18 cellular contexts compared by ENCODE assay signal in the genomic region with DNA sequence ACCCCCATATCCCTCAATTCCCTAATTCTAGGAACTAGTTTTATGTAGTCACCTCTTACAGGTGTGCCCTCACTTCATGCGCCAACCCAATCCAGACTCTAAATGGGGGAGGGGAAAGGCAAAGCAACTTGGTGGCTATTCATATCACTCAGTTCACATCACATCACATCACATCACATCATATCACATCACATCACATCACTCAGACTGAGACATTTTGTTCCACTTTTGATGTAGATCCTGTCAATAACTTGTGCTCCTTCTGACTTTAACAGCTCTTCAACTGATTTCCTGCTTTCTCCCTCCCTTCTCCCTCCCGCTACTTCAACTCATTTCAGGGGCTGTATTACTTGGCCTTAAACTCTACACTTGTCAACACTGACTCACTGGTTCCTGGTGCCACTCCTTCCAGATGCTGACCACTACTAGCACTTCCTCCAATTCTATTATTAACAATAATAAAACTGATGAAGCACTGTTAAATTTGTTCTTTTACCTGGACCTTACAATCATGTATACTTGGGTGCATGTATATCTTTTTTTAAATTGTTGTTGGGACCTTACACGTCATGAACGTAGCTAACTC. TPM values are rescaled to one million over a fixed set of nuclear protein-coding genes. Genes with fewer than 3 reads are reported as not detected.
DNase-seq lines count a peak whose midpoint lies in the region; ATAC-seq and TF ChIP-seq lines count a peak whose summit lies in the region.
"Had no signal": no experiment of that assay in that cellular context is flagged by ENCODE, and none has a peak within 500 bp of the region (broad histone marks: within the 10 kb centered on the region; RNA-seq: fewer than 3 reads in every experiment).

No MANE protein-coding gene starts in this region.

- H3K27me3 ChIP-seq in tibial artery, result no peaks in the 10 kb centered on the region
- H3K27me3 ChIP-seq: ascending aorta had no signal

- no peaks in the 10 kb centered on the region for H3K9me3 ChIP-seq in tibial artery
- H3K9me3 ChIP-seq: ascending aorta, mucosa of descending colon, pancreas had no signal

- H3K4me1 ChIP-seq in tibial artery, result peaks cover 0 to 12% (median 0%) of the 10 kb centered on the region in 4 donors
- H3K4me1 ChIP-seq: ascending aorta, pancreas had no signal

- TF ChIP-seq CTCF in tibial artery (IDR thresholded peaks at IDR 0.05), result no peak

- no peaks in the 10 kb centered on the region for H3K36me3 ChIP-seq in tibial artery
- H3K36me3 ChIP-seq: ascending aorta, pancreas, WERI-Rb-1 had no signal

- peak; percentile 7 for DNase-seq in GM04504 (ENCODE audit: low read depth)
- peak; percentile 10 for DNase-seq in astrocyte of the hippocampus (ENCODE audit: low read depth, low spot score)
- peak; percentile 51 for DNase-seq in glomerular endothelial cell (ENCODE audit: extremely low read depth, low read depth, low spot score)
- no peak for DNase-seq in tibial artery
- no peak for DNase-seq in H4 (ENCODE audit: low spot score)
- DNase-seq in activated T-cell treated with anti-CD3 and anti-CD28 coated beads, Interleukin-2, amount 50 U/mL, for 48 hours, result no peak
- DNase-seq: activated effector memory CD4-positive, alpha-beta T cell treated with anti-CD3 and anti-CD28 coated beads, Interleukin-2, amount 50 U/mL, for 16 hours; islet precursor cell; mucosa of descending colon; NCI-H2029; NCI-H526 treated with DMSO at 0.1 percent for 48 hours; pancreas; stimulated activated naive CD4-positive, alpha-beta T cell; WERI-Rb-1 had no signal

- ATAC-seq in HG03196 (IDR thresholded peaks at IDR 0.05; ENCODE audit: unreplicated experiment), result no peak
- ATAC-seq: mucosa of descending colon, pancreas, SK-N-SH treated with all-trans-retinoic acid at 6 μM for 48 hours had no signal

- intact Hi-C loops in tibial artery (cut with DNase I; ENCODE audit: low total_unique reads), result no loop called here

- no peak overlapping the region for H3K4me3 ChIP-seq in tibial artery
- H3K4me3 ChIP-seq: ascending aorta, mucosa of descending colon, pancreas, smooth muscle cell had no signal

- H3K27ac ChIP-seq in tibial artery, result peak overlapping the region; percentile 33 to 61
- H3K27ac ChIP-seq: pancreas, WERI-Rb-1 had no signal

RNA-seq across cellular contexts. Expression of a gene that starts 29.1 kb away (rescaled TPM):
- 268 and 293 TPM in 2 replicates for total RNA-seq in glomerular endothelial cell
- 126 and 161 TPM in 2 replicates for total RNA-seq in H4 (2014; rRNA removed; shearing (Covaris generic))

Comparison
In these comparisons a context has a peak if more than half of its experiments do, and no peak if none do; other contexts are left out.
1. DNase-seq: peak in GM04504 (single experiment), astrocyte of the hippocampus (single experiment) and glomerular endothelial cell (single experiment); none in tibial artery (0 of 2), H4 (single experiment) and activated T-cell treated with anti-CD3 and anti-CD28 coated beads, Interleukin-2, amount 50 U/mL, for 48 hours (0 of 2).